Comparison of ENCODE assay signal across 23 cellular contexts in genomic region chr16:9996191-9996590, GRCh38.
"Had no signal": no experiment of that assay in that cellular context is flagged by ENCODE, and none has a peak within 500 bp of the region (broad histone marks: within the 10 kb centered on the region; RNA-seq: fewer than 3 reads in every experiment).

No MANE protein-coding gene starts in this region.

- H3K27ac ChIP-seq: ascending aorta, KMS-11, SK-N-MC, WERI-Rb-1 had no signal

- H3K4me3 Mint-ChIP-seq: activated CD4-positive, alpha-beta memory T cell treated with anti-CD3 and anti-CD28 coated beads, Interleukin-2, amount 10 ng/mL, durations not matched to agents 7 days and 5 days; activated CD4-positive, alpha-beta T cell treated with anti-CD3 and anti-CD28 coated beads for 36 hours; activated naive CD4-positive, alpha-beta T cell treated with anti-CD3 and anti-CD28 coated beads, Interleukin-2, amount 50 U/mL, for 24 hours; activated T-helper 1 cell treated with anti-CD3 and anti-CD28 coated beads, Interleukin-12 subunit alpha, Interleukin-12 subunit beta, Interleukin-2, Interleukin-4 antibody, amounts not matched to agents 30 ng/mL and 10 ng/mL and 1 ng/mL, durations not matched to agents 14 hours and 24 hours and 36 hours had no signal

- H3K36me3 Mint-ChIP-seq: activated naive CD4-positive, alpha-beta T cell treated with anti-CD3 and anti-CD28 coated beads, Interleukin-2, amount 50 U/mL, for 24 hours had no signal

- H3K4me1 ChIP-seq: ascending aorta had no signal

- H3K27me3 Mint-ChIP-seq: activated CD4-positive, alpha-beta memory T cell treated with anti-CD3 and anti-CD28 coated beads, Interleukin-2, amount 10 ng/mL, durations not matched to agents 7 days and 5 days; activated CD4-positive, alpha-beta T cell treated with anti-CD3 and anti-CD28 coated beads for 36 hours; activated naive CD4-positive, alpha-beta T cell treated with anti-CD3 and anti-CD28 coated beads, Interleukin-2, amount 50 U/mL, for 24 hours had no signal

- H3K36me3 ChIP-seq: ascending aorta, WERI-Rb-1 had no signal

- H3K27ac Mint-ChIP-seq: activated CD4-positive, alpha-beta memory T cell treated with anti-CD3 and anti-CD28 coated beads, Interleukin-2, amount 10 ng/mL, durations not matched to agents 7 days and 5 days; activated CD4-positive, alpha-beta T cell treated with anti-CD3 and anti-CD28 coated beads for 36 hours; activated naive CD4-positive, alpha-beta T cell treated with anti-CD3 and anti-CD28 coated beads, Interleukin-2, amount 50 U/mL, for 24 hours; activated T-helper 1 cell treated with anti-CD3 and anti-CD28 coated beads, Interleukin-12 subunit alpha, Interleukin-12 subunit beta, Interleukin-2, Interleukin-4 antibody, amounts not matched to agents 30 ng/mL and 10 ng/mL and 1 ng/mL, durations not matched to agents 14 hours and 24 hours and 36 hours had no signal

- H3K9me3 ChIP-seq: ascending aorta had no signal

- H3K4me1 Mint-ChIP-seq: activated CD4-positive, alpha-beta memory T cell treated with anti-CD3 and anti-CD28 coated beads, Interleukin-2, amount 10 ng/mL, durations not matched to agents 7 days and 5 days; activated CD4-positive, alpha-beta T cell treated with anti-CD3 and anti-CD28 coated beads for 36 hours; activated naive CD4-positive, alpha-beta T cell treated with anti-CD3 and anti-CD28 coated beads, Interleukin-2, amount 50 U/mL, for 24 hours had no signal

- H3K27me3 ChIP-seq: ascending aorta had no signal

- DNase-seq: activated CD4-positive, alpha-beta memory T cell treated with anti-CD3 and anti-CD28 coated beads, Interleukin-2, amount 10 ng/mL, durations not matched to agents 7 days and 5 days; activated CD4-positive, alpha-beta T cell treated with anti-CD3 and anti-CD28 coated beads for 36 hours; activated CD4-positive, alpha-beta T cell treated with anti-CD3 and anti-CD28 coated beads, Interleukin-2, amount 50 U/mL, for 1 hour; activated effector memory CD4-positive, alpha-beta T cell treated with Interleukin-2 at 50 U/mL for 16 hours; activated naive CD4-positive, alpha-beta T cell; cerebellar nuclear complex; MM.1S; NCI-H1105; NCI-H1436; NCI-H1694 treated with DMSO at 0.1 percent for 48 hours; NCI-H2029 treated with DMSO at 0.1 percent for 48 hours; NCI-H510A treated with DMSO at 0.1 percent for 48 hours; NCI-H69; NK-92 treated with Interleukin-12 subunit alpha and Interleukin-12 subunit beta, amount 100 ng/mL, for 24 hours; OCI-M1; RPMI8226; T-helper 1 cell; WERI-Rb-1 had no signal

- H3K4me3 ChIP-seq: ascending aorta, SK-N-MC had no signal
